ENCODE assay signal across 26 cellular contexts in the genomic region with DNA sequence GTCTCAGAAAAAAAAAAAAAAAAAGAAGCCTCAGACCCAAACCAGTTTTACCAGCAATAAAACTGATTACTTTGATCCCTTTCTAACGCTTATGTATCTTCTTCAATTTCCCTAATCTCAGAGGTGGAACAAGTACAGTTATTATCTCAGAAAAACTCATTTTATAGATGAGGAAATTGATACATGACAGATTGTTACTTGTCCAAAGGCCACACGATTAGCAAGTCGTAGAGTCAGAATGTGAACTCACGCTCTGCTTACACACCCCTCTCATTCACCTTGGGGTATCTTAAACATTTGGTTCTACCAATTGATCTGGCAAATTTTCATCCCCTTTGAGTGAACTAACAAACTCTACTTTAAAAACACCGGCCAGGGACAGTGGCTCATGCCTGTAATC.
A peak's percentile ranks its signal among the peaks of the same experiment; 100 is the strongest.
DNase-seq lines count a peak whose midpoint lies in the region; ATAC-seq, FAIRE-seq and TF ChIP-seq lines count a peak whose summit lies in the region.
"Had no signal": no experiment of that assay in that cellular context is flagged by ENCODE, and none has a peak within 500 bp of the region (broad histone marks: within the 10 kb centered on the region; RNA-seq: fewer than 3 reads in every experiment).

No MANE protein-coding gene starts in this region.

- WGBS in ovary, 3 donors = 93 to 97% (median 96%) methylated on average over 5 of the region's 5 CpGs

- H4K20me1 ChIP-seq in keratinocyte (ENCODE audit: control insufficient read depth, extremely low read depth, insufficient read depth, low read length) = no peaks in the 10 kb centered on the region

- no peak overlapping the region for H3K4me2 ChIP-seq in keratinocyte (ENCODE audit: control insufficient read depth, extremely low read depth, insufficient read depth, low read depth, low read length)

- no peak for FAIRE-seq in keratinocyte (lab: Jason Lieb, UNC)
- FAIRE-seq: colon, GM19239 had no signal

- H3K27ac Mint-ChIP-seq in HFFc6 = peak overlapping the region; percentile 33; the same call in 1 of the 2 replicates
- H3K27ac Mint-ChIP-seq in WTC11 = peak overlapping the region; percentile 27; the same call in 1 of the 2 replicates
- H3K27ac Mint-ChIP-seq in stimulated activated memory B cell treated with anti-CD40 and anti-IgM and Interleukin-4, amounts not matched to agents 10 μg/mL and 1 μg/mL and 100 μg/mL, for 72 hours = peak overlapping the region; percentile 30
- H3K27ac Mint-ChIP-seq in activated CD4-positive, alpha-beta T cell treated with anti-CD3 and anti-CD28 coated beads for 36 hours = no peak overlapping the region
- H3K27ac Mint-ChIP-seq: stimulated activated effector memory CD8-positive, alpha-beta T cell treated with anti-CD3 and anti-CD28 coated beads, Interleukin-12 subunit alpha, Interleukin-12 subunit beta, amount 100 ng/mL, for 72 hours had no signal

- H3K9ac ChIP-seq in keratinocyte (ENCODE audit: control insufficient read depth, extremely low read depth, insufficient read depth, low read length) = peak overlapping the region; percentile 56

- no peaks in the 10 kb centered on the region for H3K9me3 ChIP-seq in keratinocyte (ENCODE audit: control insufficient read depth, low read depth, low read length)
- H3K9me3 ChIP-seq in ovary = no peaks in the 10 kb centered on the region
- H3K9me3 ChIP-seq: breast epithelium, vagina had no signal

- H3K4me3 ChIP-seq in keratinocyte (ENCODE audit: control insufficient read depth in 2 of 3, extremely low read depth in 1 of 3, insufficient read depth in 2 of 3, low read depth in 1 of 3, low read length in 3 of 3) (no peak overlapping the region), ovary (no peak overlapping the region)
- H3K4me3 ChIP-seq: breast epithelium, vagina had no signal

- H3K36me3 ChIP-seq in keratinocyte (ENCODE audit: control insufficient read depth in 2 of 2, extremely low read depth in 1 of 2, insufficient read depth in 2 of 2, low read length in 2 of 2) = no peaks in the 10 kb centered on the region
- no peaks in the 10 kb centered on the region for H3K36me3 ChIP-seq in ovary
- H3K36me3 ChIP-seq: breast epithelium, vagina had no signal

- H3K27me3 ChIP-seq in keratinocyte (ENCODE audit: control insufficient read depth, extremely low read depth, insufficient read depth, low read length) (no peaks in the 10 kb centered on the region), ovary (no peaks in the 10 kb centered on the region)
- H3K27me3 ChIP-seq: breast epithelium, vagina had no signal

- H3K27me3 Mint-ChIP-seq in HFFc6 (ENCODE audit: insufficient read depth) (no peaks in the 10 kb centered on the region), WTC11 (ENCODE audit: low read depth) (no peaks in the 10 kb centered on the region)
- H3K27me3 Mint-ChIP-seq in stimulated activated memory B cell treated with anti-CD40 and anti-IgM and Interleukin-4, amounts not matched to agents 10 μg/mL and 1 μg/mL and 100 μg/mL, for 72 hours = no peaks in the 10 kb centered on the region
- H3K27me3 Mint-ChIP-seq in activated CD4-positive, alpha-beta T cell treated with anti-CD3 and anti-CD28 coated beads for 36 hours = peaks cover 2% of the 10 kb centered on the region
- H3K27me3 Mint-ChIP-seq: IgD-negative memory B cell had no signal

- POLR2A ChIA-PET in WTC11 (lab: Charles Lee) = no interaction called here
- POLR2A ChIA-PET in activated CD4-positive, alpha-beta T cell treated with anti-CD3 and anti-CD28 coated beads for 36 hours (lab: Charles Lee) = no interaction called here

- dilution Hi-C loops in keratinocyte (cut with MboI; ENCODE audit: extremely low pct_ligation_motif_present, low sequenced_read_pairs) = no loop called here

- H3K4me1 Mint-ChIP-seq in HFFc6 (ENCODE audit: low read depth) (peaks cover 65% of the 10 kb centered on the region), WTC11 (peaks cover 26% of the 10 kb centered on the region)
- H3K4me1 Mint-ChIP-seq in stimulated activated memory B cell treated with anti-CD40 and anti-IgM and Interleukin-4, amounts not matched to agents 10 μg/mL and 1 μg/mL and 100 μg/mL, for 72 hours = peaks cover 53% of the 10 kb centered on the region
- peaks cover 17% of the 10 kb centered on the region for H3K4me1 Mint-ChIP-seq in activated CD4-positive, alpha-beta T cell treated with anti-CD3 and anti-CD28 coated beads for 36 hours

- no peak overlapping the region for H2AFZ ChIP-seq in keratinocyte (ENCODE audit: control insufficient read depth, low read length)

- ATAC-seq in WTC11 = no peak
- ATAC-seq in stimulated activated memory B cell treated with anti-CD40 and anti-IgM and Interleukin-4, amounts not matched to agents 10 μg/mL and 1 μg/mL and 100 μg/mL, for 72 hours = no peak
- no peak for ATAC-seq in activated CD4-positive, alpha-beta T cell treated with anti-CD3 and anti-CD28 coated beads for 36 hours
- ATAC-seq: stimulated activated effector memory CD8-positive, alpha-beta T cell treated with anti-CD3 and anti-CD28 coated beads, Interleukin-12 subunit alpha, Interleukin-12 subunit beta, amount 100 ng/mL, for 72 hours had no signal

- H3K9me1 ChIP-seq in keratinocyte (ENCODE audit: control insufficient read depth, extremely low read depth, insufficient read depth, low read length) = no peaks in the 10 kb centered on the region

- H3K4me3 Mint-ChIP-seq in HFFc6 (no peak overlapping the region), WTC11 (no peak overlapping the region)
- no peak overlapping the region for H3K4me3 Mint-ChIP-seq in stimulated activated memory B cell treated with anti-CD40 and anti-IgM and Interleukin-4, amounts not matched to agents 10 μg/mL and 1 μg/mL and 100 μg/mL, for 72 hours
- H3K4me3 Mint-ChIP-seq in activated CD4-positive, alpha-beta T cell treated with anti-CD3 and anti-CD28 coated beads for 36 hours = no peak overlapping the region
- H3K4me3 Mint-ChIP-seq: IgD-negative memory B cell; stimulated activated effector memory CD8-positive, alpha-beta T cell treated with anti-CD3 and anti-CD28 coated beads, Interleukin-12 subunit alpha, Interleukin-12 subunit beta, amount 100 ng/mL, for 72 hours had no signal

- peaks cover 43% of the 10 kb centered on the region for H3K4me1 ChIP-seq in keratinocyte (ENCODE audit: control insufficient read depth, extremely low read depth, insufficient read depth, low read length)
- no peaks in the 10 kb centered on the region for H3K4me1 ChIP-seq in ovary (ENCODE audit: insufficient read depth)

- intact Hi-C loops in activated CD4-positive, alpha-beta T cell treated with anti-CD3 and anti-CD28 coated beads for 36 hours (cut with DNase I, micrococcal nuclease) = no loop called here
- intact Hi-C loops in ovary (cut with DNase I) = no loop called here

- H3K27ac ChIP-seq in keratinocyte (ENCODE audit: control insufficient read depth, insufficient read depth, low read length) (peak overlapping the region; percentile 74), ovary (no peak overlapping the region)
- H3K27ac ChIP-seq: HL-60, vagina had no signal

- DNase-seq in HFFc6 (no peak), WTC11 (ENCODE audit: low spot score) (no peak), keratinocyte (ENCODE audit: low read depth, low spot score) (no peak), epidermal melanocyte (ENCODE audit: insufficient read length, low spot score) (no peak), ovary (no peak), HuH-7.5 (ENCODE audit: low spot score) (no peak)
- DNase-seq in activated CD4-positive, alpha-beta T cell treated with anti-CD3 and anti-CD28 coated beads for 36 hours = no peak
- DNase-seq: activated naive CD4-positive, alpha-beta T cell; C1 segment of cervical spinal cord; EL; mammary epithelial cell; NCI-H1105 treated with DMSO at 0.1 percent for 48 hours; NCI-H2029 treated with DMSO at 0.1 percent for 48 hours; NCI-H226; NCI-H82; SHP77 treated with DMSO at 0.1 percent for 48 hours; stimulated activated CD4-positive, alpha-beta T cell treated with anti-CD3 and anti-CD28 coated beads, Interleukin-2, amount 100 ng/mL, for 48 hours; T-helper 1 cell had no signal

- H3K9me3 Mint-ChIP-seq in HFFc6 (no peaks in the 10 kb centered on the region), WTC11 (peaks cover 12% of the 10 kb centered on the region; the same call in 1 of the 2 replicates)
- H3K9me3 Mint-ChIP-seq in stimulated activated memory B cell treated with anti-CD40 and anti-IgM and Interleukin-4, amounts not matched to agents 10 μg/mL and 1 μg/mL and 100 μg/mL, for 72 hours = no peaks in the 10 kb centered on the region
- no peaks in the 10 kb centered on the region for H3K9me3 Mint-ChIP-seq in activated CD4-positive, alpha-beta T cell treated with anti-CD3 and anti-CD28 coated beads for 36 hours (ENCODE audit: low read depth)
- H3K9me3 Mint-ChIP-seq: IgD-negative memory B cell; stimulated activated effector memory CD8-positive, alpha-beta T cell treated with anti-CD3 and anti-CD28 coated beads, Interleukin-12 subunit alpha, Interleukin-12 subunit beta, amount 100 ng/mL, for 72 hours had no signal

- H3K36me3 Mint-ChIP-seq in HFFc6 (ENCODE audit: low read depth) (peaks cover 19% of the 10 kb centered on the region), WTC11 (peaks cover 17% of the 10 kb centered on the region)
- peaks cover 23% of the 10 kb centered on the region for H3K36me3 Mint-ChIP-seq in stimulated activated memory B cell treated with anti-CD40 and anti-IgM and Interleukin-4, amounts not matched to agents 10 μg/mL and 1 μg/mL and 100 μg/mL, for 72 hours
- peaks cover 2% of the 10 kb centered on the region for H3K36me3 Mint-ChIP-seq in activated CD4-positive, alpha-beta T cell treated with anti-CD3 and anti-CD28 coated beads for 36 hours (ENCODE audit: low read depth)
- H3K36me3 Mint-ChIP-seq: stimulated activated effector memory CD8-positive, alpha-beta T cell treated with anti-CD3 and anti-CD28 coated beads, Interleukin-12 subunit alpha, Interleukin-12 subunit beta, amount 100 ng/mL, for 72 hours had no signal

- TF ChIP-seq CTCF in HFFc6 (IDR thresholded peaks at IDR 0.05) (no peak), WTC11 (IDR thresholded peaks at IDR 0.05) (no peak), keratinocyte (optimal IDR thresholded peaks at IDR 0.05 in 1 of 3, IDR thresholded peaks at IDR 0.05 in 1 of 3, conservative IDR thresholded peaks at IDR 0.05 in 1 of 3; ENCODE audit: extremely low read depth in 1 of 3, insufficient read depth in 2 of 3, low read length in 3 of 3) (no peak), ovary (IDR thresholded peaks at IDR 0.05) (no peak)

- H3K79me2 ChIP-seq in keratinocyte (ENCODE audit: control insufficient read depth, insufficient read depth, low read length) = no peaks in the 10 kb centered on the region

- no peak for TF ChIP-seq EP300 in ovary (IDR thresholded peaks at IDR 0.05)

- CTCF ChIA-PET in WTC11 (lab: Charles Lee) = interaction anchor here (1.8 kb wide), 1 partner anchor 10 kb away, joined by 10 read pairs; no protein-coding TSS in a partner anchor
- CTCF ChIA-PET in activated CD4-positive, alpha-beta T cell treated with anti-CD3 and anti-CD28 coated beads for 36 hours (lab: Charles Lee) = no interaction called here

- TF ChIP-seq POLR2A in ovary (IDR thresholded peaks at IDR 0.05) = no peak

TF ChIP-seq in WTC11, 78 proteins besides CTCF, POLR2A, EP300 and RAD21:
- TF ChIP-seq ZNF416 (CRISPR knock-in tag; IDR thresholded peaks at IDR 0.05) (no peak), FOXK1 (CRISPR knock-in tag; IDR thresholded peaks at IDR 0.05) (no peak)
